1 cellular context compared by ENCODE assay signal in genomic region chr7:100570954-100571828, GRCh38.
TF ChIP-seq lines count a peak whose summit lies in the region.

No MANE protein-coding gene starts in this region.

TF ChIP-seq in HepG2, 621 proteins besides CTCF, POLR2A, EP300 and RAD21 (continued from another document and continues in another):
- TF ChIP-seq ZNF580 (CRISPR knock-in tag; IDR thresholded peaks at IDR 0.05; ENCODE audit: borderline replicate concordance, low read depth): no peak
- TF ChIP-seq ZNF570 (CRISPR knock-in tag; IDR thresholded peaks at IDR 0.05; ENCODE audit: borderline replicate concordance): no peak
- peak; percentile 46 for TF ChIP-seq RBM39 (IDR thresholded peaks at IDR 0.05; ENCODE audit: low read depth, low read length, poor library complexity, severe bottlenecking)
- no peak for TF ChIP-seq PPARG (CRISPR knock-in tag; conservative IDR thresholded peaks at IDR 0.05)
- TF ChIP-seq ZNF615 (CRISPR knock-in tag; IDR thresholded peaks at IDR 0.05; ENCODE audit: borderline replicate concordance): no peak
- no peak; the same call in 1 of the 2 replicates for TF ChIP-seq ZNF274 (CRISPR knock-in tag; IDR thresholded peaks at IDR 0.05)
- no peak for TF ChIP-seq ZNF75D (CRISPR knock-in tag; IDR thresholded peaks at IDR 0.05; ENCODE audit: borderline replicate concordance)
- TF ChIP-seq TP53 (CRISPR knock-in tag; conservative IDR thresholded peaks at IDR 0.05): no peak
- TF ChIP-seq DDIT3 (CRISPR knock-in tag; IDR thresholded peaks at IDR 0.05): no peak
- TF ChIP-seq TIGD3 (CRISPR knock-in tag; IDR thresholded peaks at IDR 0.05; ENCODE audit: borderline replicate concordance): no peak
- TF ChIP-seq NFYC (CRISPR knock-in tag; IDR thresholded peaks at IDR 0.05): no peak
- TF ChIP-seq JUND (CRISPR knock-in tag; IDR thresholded peaks at IDR 0.05): no peak
- no peak for TF ChIP-seq ZNF788 (CRISPR knock-in tag; IDR thresholded peaks at IDR 0.05; ENCODE audit: borderline replicate concordance)
- no peak for TF ChIP-seq TOE1 (CRISPR knock-in tag; IDR thresholded peaks at IDR 0.05)
- no peak for TF ChIP-seq ZNF891 (CRISPR knock-in tag; IDR thresholded peaks at IDR 0.05)
- no peak for TF ChIP-seq ZBTB8A (CRISPR knock-in tag; IDR thresholded peaks at IDR 0.05; ENCODE audit: borderline replicate concordance, low read depth)
- no peak for TF ChIP-seq SCMH1 (CRISPR knock-in tag; IDR thresholded peaks at IDR 0.05; ENCODE audit: borderline replicate concordance)
- TF ChIP-seq ARNT2 (CRISPR knock-in tag; IDR thresholded peaks at IDR 0.05; ENCODE audit: low read depth): no peak
- no peak for TF ChIP-seq ZBTB2 (CRISPR knock-in tag; IDR thresholded peaks at IDR 0.05; ENCODE audit: low read depth)
- no peak; the same call in 1 of the 2 replicates for TF ChIP-seq HDAC1 (CRISPR knock-in tag; IDR thresholded peaks at IDR 0.05)
- no peak for TF ChIP-seq ZFP62 (CRISPR knock-in tag; IDR thresholded peaks at IDR 0.05)
- no peak for TF ChIP-seq ADNP (CRISPR knock-in tag; IDR thresholded peaks at IDR 0.05)
- peak; percentile 79; the same call in 1 of the 2 replicates for TF ChIP-seq ZNF362 (CRISPR knock-in tag; IDR thresholded peaks at IDR 0.05; ENCODE audit: borderline replicate concordance)
- no peak for TF ChIP-seq AKNA (CRISPR knock-in tag; IDR thresholded peaks at IDR 0.05; ENCODE audit: borderline replicate concordance)
- peak; percentile 27; the same call in 1 of the 2 replicates for TF ChIP-seq IRF2 (CRISPR knock-in tag; IDR thresholded peaks at IDR 0.05)
- TF ChIP-seq ETV6 (CRISPR knock-in tag; conservative IDR thresholded peaks at IDR 0.05): no peak
- TF ChIP-seq ZNF709 (CRISPR knock-in tag; IDR thresholded peaks at IDR 0.05): no peak
- TF ChIP-seq GMEB1 (CRISPR knock-in tag; IDR thresholded peaks at IDR 0.05; ENCODE audit: borderline replicate concordance): peak; percentile 35; the same call in 1 of the 2 replicates
- no peak for TF ChIP-seq SMC3 (IDR thresholded peaks at IDR 0.05; ENCODE audit: low read length)
- peak; percentile 61; the same call in 1 of the 2 replicates for TF ChIP-seq ZNF225 (CRISPR knock-in tag; IDR thresholded peaks at IDR 0.05)
- no peak for TF ChIP-seq SRF (IDR thresholded peaks at IDR 0.05; ENCODE audit: low read depth, low read length)
- no peak for TF ChIP-seq CENPX (CRISPR knock-in tag; IDR thresholded peaks at IDR 0.05)
- TF ChIP-seq XRCC5 (optimal IDR thresholded peaks at IDR 0.05; ENCODE audit: low read length): no peak
- no peak for TF ChIP-seq BCLAF1 (IDR thresholded peaks at IDR 0.05)
- TF ChIP-seq RFX5 (IDR thresholded peaks at IDR 0.05; ENCODE audit: low read depth, low read length): no peak
- no peak for TF ChIP-seq SMARCE1 (IDR thresholded peaks at IDR 0.05; ENCODE audit: borderline replicate concordance)
- TF ChIP-seq SIN3B (IDR thresholded peaks at IDR 0.05; ENCODE audit: low read length): peak; percentile 37; the same call in 1 of the 2 replicates
- TF ChIP-seq ZC3H13 (CRISPR knock-in tag; IDR thresholded peaks at IDR 0.05): peak; percentile 34; the same call in 1 of the 2 replicates
- no peak for TF ChIP-seq CHCHD3 (CRISPR knock-in tag; IDR thresholded peaks at IDR 0.05)
- TF ChIP-seq SMAD3 (CRISPR knock-in tag; IDR thresholded peaks at IDR 0.05): no peak
- 0 out of 2 replicates have a peak, but pooled peaks have one; percentile 41 for TF ChIP-seq HIVEP1 (CRISPR knock-in tag; IDR thresholded peaks at IDR 0.05)
- no peak for TF ChIP-seq ISX (CRISPR knock-in tag; conservative IDR thresholded peaks at IDR 0.05)
- no peak for TF ChIP-seq ZNF720 (CRISPR knock-in tag; IDR thresholded peaks at IDR 0.05)
- no peak for TF ChIP-seq ZFP41 (CRISPR knock-in tag; IDR thresholded peaks at IDR 0.05; ENCODE audit: borderline replicate concordance)
- peak; percentile 80; the same call in 1 of the 2 replicates for TF ChIP-seq ARID2 (CRISPR knock-in tag; IDR thresholded peaks at IDR 0.05; ENCODE audit: borderline replicate concordance)
- TF ChIP-seq ZFAT (CRISPR knock-in tag; conservative IDR thresholded peaks at IDR 0.05): no peak
- peak; percentile 54; the same call in 1 of the 2 replicates for TF ChIP-seq RBFOX2 (IDR thresholded peaks at IDR 0.05; ENCODE audit: low read depth, low read length)
- TF ChIP-seq ATF6 (CRISPR knock-in tag; conservative IDR thresholded peaks at IDR 0.05): no peak
- no peak for TF ChIP-seq DMTF1 (CRISPR knock-in tag; IDR thresholded peaks at IDR 0.05)
- no peak for TF ChIP-seq PAWR (CRISPR knock-in tag; IDR thresholded peaks at IDR 0.05; ENCODE audit: borderline replicate concordance)
- no peak for TF ChIP-seq BRCA1 (CRISPR knock-in tag; IDR thresholded peaks at IDR 0.05)
